13 cellular contexts compared by ENCODE assay signal in genomic region chr18:56246912-56247311, GRCh38.
"Had no signal": no experiment of that assay in that cellular context is flagged by ENCODE, and none has a peak within 500 bp of the region (broad histone marks: within the 10 kb centered on the region; RNA-seq: fewer than 3 reads in every experiment).

No MANE protein-coding gene starts in this region.

- DNase-seq: colonic mucosa; dermis blood vessel endothelial cell; erythroblast; gastrocnemius medialis; heart right ventricle; islet precursor cell; mammary epithelial cell; naive thymus-derived CD8-positive, alpha-beta T cell; right cardiac atrium; small intestine; stimulated activated CD4-positive, alpha-beta T cell treated with anti-CD3 and anti-CD28 coated beads, Interleukin-12 subunit alpha, Interleukin-12 subunit beta, amount 100 ng/mL, for 4 hours; stimulated activated naive CD4-positive, alpha-beta T cell treated with Interleukin-2 at 50 U/mL for 16 hours had no signal

- H3K4me1 ChIP-seq: colonic mucosa, gastrocnemius medialis had no signal

- FAIRE-seq: small intestine had no signal

- H3K9me3 ChIP-seq: colonic mucosa, gastrocnemius medialis, heart right ventricle had no signal

- H3K27me3 ChIP-seq: colonic mucosa, gastrocnemius medialis, heart right ventricle had no signal

- H3K4me3 ChIP-seq: colonic mucosa, gastrocnemius medialis, heart right ventricle had no signal

- H3K27ac ChIP-seq: colonic mucosa, gastrocnemius medialis had no signal

- ATAC-seq: gastrocnemius medialis; left lobe of liver; naive thymus-derived CD8-positive, alpha-beta T cell; right cardiac atrium had no signal

- H3K36me3 ChIP-seq: colonic mucosa, gastrocnemius medialis, heart right ventricle had no signal
